ENCODE assay signal across 27 cellular contexts in the genomic region with DNA sequence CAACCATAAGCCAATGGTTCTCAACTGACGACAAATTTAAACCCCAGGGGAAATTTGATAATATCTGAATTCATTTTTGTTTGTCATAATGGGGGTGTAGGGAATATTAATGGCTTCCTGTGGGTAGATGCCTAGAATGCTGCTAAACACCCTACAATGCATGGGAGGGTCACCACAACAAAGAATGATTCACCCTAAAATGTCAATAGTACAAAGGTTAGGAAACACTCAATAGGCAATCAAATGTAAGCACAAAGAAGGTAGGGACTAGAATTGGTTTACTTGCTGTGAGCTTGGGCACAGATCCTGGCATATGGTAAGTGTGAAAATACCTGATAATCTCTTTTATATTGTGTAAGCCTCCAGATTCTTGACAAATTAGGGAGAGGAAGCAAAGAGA.
"Had no signal": no experiment of that assay in that cellular context is flagged by ENCODE, and none has a peak within 500 bp of the region (broad histone marks: within the 10 kb centered on the region; RNA-seq: fewer than 3 reads in every experiment).

No MANE protein-coding gene starts in this region.

- H3K4me2 ChIP-seq: hepatocyte had no signal

- H3K4me3 ChIP-seq: colonic mucosa, esophagus muscularis mucosa, gastroesophageal sphincter, heart left ventricle, hepatocyte, psoas muscle, skin epidermis, spleen, testis, tibial artery had no signal

- H3K79me2 ChIP-seq: hepatocyte had no signal

- FAIRE-seq: endothelial cell of umbilical vein, kidney had no signal

- H3K4me1 Mint-ChIP-seq: naive thymus-derived CD4-positive, alpha-beta T cell; nephron; stimulated activated memory B cell treated with anti-CD40 and anti-IgM and Interleukin-4, amounts not matched to agents 10 μg/mL and 1 μg/mL and 100 μg/mL, for 72 hours had no signal

- H3K9me3 ChIP-seq: colonic mucosa, esophagus muscularis mucosa, gastroesophageal sphincter, heart left ventricle, psoas muscle, spleen, testis, tibial artery had no signal

- DNase-seq: colonic mucosa; effector CD8-positive, alpha-beta T cell; foreskin keratinocyte; heart left ventricle; kidney; mesenchymal stem cell; midbrain; naive thymus-derived CD4-positive, alpha-beta T cell; nucleus accumbens; psoas muscle; right cardiac atrium; spleen; stimulated activated CD4-positive, alpha-beta T cell treated with anti-CD3 and anti-CD28 coated beads, Interleukin-4, amount 100 ng/mL, for 4 hours; stimulated activated naive CD8-positive, alpha-beta T cell treated with anti-CD3 and anti-CD28 coated beads, Interleukin-15, Interleukin-2, amounts not matched to agents 100 U/mL and 50 U/mL, for 24 hours; substantia nigra; testis; tibial artery had no signal

- H3K4me1 ChIP-seq: colonic mucosa, esophagus muscularis mucosa, foreskin keratinocyte, gastroesophageal sphincter, heart left ventricle, psoas muscle, spleen, testis, tibial artery had no signal

- H3K36me3 ChIP-seq: colonic mucosa, esophagus muscularis mucosa, gastroesophageal sphincter, heart left ventricle, spleen, tibial artery had no signal

- H3K36me3 Mint-ChIP-seq: naive thymus-derived CD4-positive, alpha-beta T cell; stimulated activated memory B cell treated with anti-CD40 and anti-IgM and Interleukin-4, amounts not matched to agents 10 μg/mL and 1 μg/mL and 100 μg/mL, for 72 hours; type B pancreatic cell had no signal

- ATAC-seq: foreskin keratinocyte; gastroesophageal sphincter; heart left ventricle; left lobe of liver; naive thymus-derived CD4-positive, alpha-beta T cell; psoas muscle; right cardiac atrium; stimulated activated memory B cell treated with anti-CD40 and anti-IgM and Interleukin-4, amounts not matched to agents 10 μg/mL and 1 μg/mL and 100 μg/mL, for 72 hours; stimulated activated naive CD8-positive, alpha-beta T cell treated with anti-CD3 and anti-CD28 coated beads, Interleukin-15, Interleukin-2, amounts not matched to agents 100 U/mL and 50 U/mL, for 24 hours had no signal

- H3K9me3 Mint-ChIP-seq: dendritic cell treated with granulocyte-macrophage colony-stimulating factor and Interleukin-4, amounts not matched to agents 40 ng/mL and 50 ng/mL, for 4 days had no signal

- H3K27ac Mint-ChIP-seq: dendritic cell treated with granulocyte-macrophage colony-stimulating factor and Interleukin-4, amounts not matched to agents 40 ng/mL and 50 ng/mL, for 4 days; naive thymus-derived CD4-positive, alpha-beta T cell; nephron; stimulated activated memory B cell treated with anti-CD40 and anti-IgM and Interleukin-4, amounts not matched to agents 10 μg/mL and 1 μg/mL and 100 μg/mL, for 72 hours; type B pancreatic cell had no signal

- H3K27me3 ChIP-seq: colonic mucosa, esophagus muscularis mucosa, foreskin keratinocyte, gastroesophageal sphincter, hepatocyte, spleen, testis, tibial artery had no signal

- H3K27ac ChIP-seq: colonic mucosa, esophagus muscularis mucosa, foreskin keratinocyte, gastroesophageal sphincter, heart left ventricle, hepatocyte, psoas muscle, skin epidermis, spleen, testis, tibial artery had no signal

- H3K27me3 Mint-ChIP-seq: dendritic cell treated with granulocyte-macrophage colony-stimulating factor and Interleukin-4, amounts not matched to agents 40 ng/mL and 50 ng/mL, for 4 days; type B pancreatic cell had no signal

- H3K4me3 Mint-ChIP-seq: dendritic cell treated with granulocyte-macrophage colony-stimulating factor and Interleukin-4, amounts not matched to agents 40 ng/mL and 50 ng/mL, for 4 days; naive thymus-derived CD4-positive, alpha-beta T cell; nephron; stimulated activated memory B cell treated with anti-CD40 and anti-IgM and Interleukin-4, amounts not matched to agents 10 μg/mL and 1 μg/mL and 100 μg/mL, for 72 hours; type B pancreatic cell had no signal

- H2AFZ ChIP-seq: hepatocyte had no signal
